Comparison of ENCODE assay signal across 1 cellular context in genomic region chr1:109369167-109369746, GRCh38.
TF ChIP-seq lines count a peak whose summit lies in the region.

No MANE protein-coding gene starts in this region.

TF ChIP-seq in K562, 482 proteins besides CTCF, POLR2A, EP300 and RAD21 (continued from another document):
- TF ChIP-seq NFYB (IDR thresholded peaks at IDR 0.05; ENCODE audit: extremely low read depth, insufficient read length) (no peak), MBD1 (CRISPR knock-in tag; IDR thresholded peaks at IDR 0.05) (no peak), POLR2AphosphoS2 (IDR thresholded peaks at IDR 0.05; ENCODE audit: low read length) (no peak), JUNB (CRISPR knock-in tag; conservative IDR thresholded peaks at IDR 0.05) (no peak), ZNF24 (IDR thresholded peaks at IDR 0.05) (peak; percentile 60; the same call in 1 of the 2 replicates)
